In genomic region chr3:107637416-107638182, GRCh38 we compare ENCODE assay signal across 22 cellular contexts.
DNase-seq lines count a peak whose midpoint lies in the region; ATAC-seq lines count a peak whose summit lies in the region.
"Had no signal": no experiment of that assay in that cellular context is flagged by ENCODE, and none has a peak within 500 bp of the region (broad histone marks: within the 10 kb centered on the region; RNA-seq: fewer than 3 reads in every experiment).

No MANE protein-coding gene starts in this region.

- DNase-seq in HK-2 (ENCODE audit: unreplicated experiment) (peak; percentile 14), amniotic epithelial cell (ENCODE audit: low read depth) (peak; percentile 53), kidney tubule cell (ENCODE audit: low spot score) (peak; percentile 73), NCI-H82 (lab: John Stamatoyannopoulos, UW) (no peak), NCI-H526 treated with DMSO at 0.1 percent for 48 hours (lab: John Stamatoyannopoulos, UW) (no peak), left lobe of liver (ENCODE audit: low spot score) (no peak)
- DNase-seq: AML-193; CD4-positive, CD25-positive, alpha-beta regulatory T cell; DMS153; GF-D8; Karpas-422; NCI-H1417 treated with DMSO at 0.1 percent for 48 hours; NCI-H1930; NCI-H2171; NCI-H446; NCI-H69; NK-92 treated with Interleukin-12 subunit alpha and Interleukin-12 subunit beta, amount 100 ng/mL, for 24 hours; RPMI8226; SHP77 treated with DMSO at 0.1 percent for 48 hours; T-cell had no signal

- ATAC-seq in GM18858 (IDR thresholded peaks at IDR 0.05; ENCODE audit: unreplicated experiment) (no peak), left lobe of liver (no peak)
- ATAC-seq: SK-N-SH treated with all-trans-retinoic acid at 6 μM for 48 hours, T-cell had no signal

Comparison
In these comparisons a context has a peak if more than half of its experiments do, and no peak if none do; other contexts are left out.
1. DNase-seq: peak in HK-2 (single experiment), amniotic epithelial cell (single experiment) and kidney tubule cell (single experiment); none in NCI-H82 (single experiment), NCI-H526 treated with DMSO at 0.1 percent for 48 hours (single experiment) and left lobe of liver (single experiment).